1 cellular context compared by ENCODE assay signal in the genomic region with DNA sequence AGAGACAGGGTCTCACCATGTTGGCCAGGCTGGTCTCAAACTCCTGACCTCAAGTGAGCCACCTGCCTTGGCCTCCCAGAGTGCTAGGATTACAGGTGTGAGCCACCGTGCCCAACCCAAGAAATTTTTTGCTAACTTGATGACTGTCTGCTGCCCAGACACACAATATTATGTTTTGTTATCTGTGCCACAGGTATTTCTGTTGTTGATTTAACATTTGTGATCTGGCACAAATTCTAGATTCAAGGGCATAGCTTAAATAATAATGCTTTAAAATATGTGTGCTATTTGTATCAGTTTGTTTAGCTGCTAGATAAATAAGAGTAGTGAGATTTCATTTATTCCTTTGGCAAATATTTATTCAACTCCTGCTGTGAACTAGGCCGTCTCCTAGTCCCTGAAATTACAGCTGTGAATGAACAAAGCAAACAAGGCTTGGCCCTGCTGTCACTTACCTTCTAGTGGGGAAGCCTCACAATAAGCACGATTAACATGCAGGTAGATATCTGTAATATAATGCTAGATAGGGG.
A peak's percentile ranks its signal among the peaks of the same experiment; 100 is the strongest.
TF ChIP-seq lines count a peak whose summit lies in the region.

No MANE protein-coding gene starts in this region.

TF ChIP-seq in HepG2, 621 proteins besides CTCF, POLR2A, EP300 and RAD21 (continues in another document):
- no peak for TF ChIP-seq AHR (CRISPR knock-in tag; IDR thresholded peaks at IDR 0.05)
- TF ChIP-seq CBX5 (CRISPR knock-in tag; IDR thresholded peaks at IDR 0.05; ENCODE audit: borderline replicate concordance), result no peak
- TF ChIP-seq ZNF558 (CRISPR knock-in tag; IDR thresholded peaks at IDR 0.05; ENCODE audit: borderline replicate concordance), result no peak
- TF ChIP-seq DMAP1 (CRISPR knock-in tag; IDR thresholded peaks at IDR 0.05), result no peak
- TF ChIP-seq NFIC (IDR thresholded peaks at IDR 0.05; ENCODE audit: low read length), result peak; percentile 74; the same call in 1 of the 2 replicates
- TF ChIP-seq, protein P1, sequence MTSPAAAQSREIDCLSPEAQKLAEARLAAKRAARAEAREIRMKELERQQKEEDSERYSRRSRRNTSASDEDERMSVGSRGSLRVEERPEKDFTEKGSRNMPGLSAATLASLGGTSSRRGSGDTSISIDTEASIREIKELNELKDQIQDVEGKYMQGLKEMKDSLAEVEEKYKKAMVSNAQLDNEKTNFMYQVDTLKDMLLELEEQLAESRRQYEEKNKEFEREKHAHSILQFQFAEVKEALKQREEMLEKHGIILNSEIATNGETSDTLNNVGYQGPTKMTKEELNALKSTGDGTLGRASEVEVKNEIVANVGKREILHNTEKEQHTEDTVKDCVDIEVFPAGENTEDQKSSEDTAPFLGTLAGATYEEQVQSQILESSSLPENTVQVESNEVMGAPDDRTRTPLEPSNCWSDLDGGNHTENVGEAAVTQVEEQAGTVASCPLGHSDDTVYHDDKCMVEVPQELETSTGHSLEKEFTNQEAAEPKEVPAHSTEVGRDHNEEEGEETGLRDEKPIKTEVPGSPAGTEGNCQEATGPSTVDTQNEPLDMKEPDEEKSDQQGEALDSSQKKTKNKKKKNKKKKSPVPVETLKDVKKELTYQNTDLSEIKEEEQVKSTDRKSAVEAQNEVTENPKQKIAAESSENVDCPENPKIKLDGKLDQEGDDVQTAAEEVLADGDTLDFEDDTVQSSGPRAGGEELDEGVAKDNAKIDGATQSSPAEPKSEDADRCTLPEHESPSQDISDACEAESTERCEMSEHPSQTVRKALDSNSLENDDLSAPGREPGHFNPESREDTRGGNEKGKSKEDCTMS (CRISPR knock-in tag; conservative IDR thresholded peaks at IDR 0.05), result no peak
- TF ChIP-seq, protein P2, sequence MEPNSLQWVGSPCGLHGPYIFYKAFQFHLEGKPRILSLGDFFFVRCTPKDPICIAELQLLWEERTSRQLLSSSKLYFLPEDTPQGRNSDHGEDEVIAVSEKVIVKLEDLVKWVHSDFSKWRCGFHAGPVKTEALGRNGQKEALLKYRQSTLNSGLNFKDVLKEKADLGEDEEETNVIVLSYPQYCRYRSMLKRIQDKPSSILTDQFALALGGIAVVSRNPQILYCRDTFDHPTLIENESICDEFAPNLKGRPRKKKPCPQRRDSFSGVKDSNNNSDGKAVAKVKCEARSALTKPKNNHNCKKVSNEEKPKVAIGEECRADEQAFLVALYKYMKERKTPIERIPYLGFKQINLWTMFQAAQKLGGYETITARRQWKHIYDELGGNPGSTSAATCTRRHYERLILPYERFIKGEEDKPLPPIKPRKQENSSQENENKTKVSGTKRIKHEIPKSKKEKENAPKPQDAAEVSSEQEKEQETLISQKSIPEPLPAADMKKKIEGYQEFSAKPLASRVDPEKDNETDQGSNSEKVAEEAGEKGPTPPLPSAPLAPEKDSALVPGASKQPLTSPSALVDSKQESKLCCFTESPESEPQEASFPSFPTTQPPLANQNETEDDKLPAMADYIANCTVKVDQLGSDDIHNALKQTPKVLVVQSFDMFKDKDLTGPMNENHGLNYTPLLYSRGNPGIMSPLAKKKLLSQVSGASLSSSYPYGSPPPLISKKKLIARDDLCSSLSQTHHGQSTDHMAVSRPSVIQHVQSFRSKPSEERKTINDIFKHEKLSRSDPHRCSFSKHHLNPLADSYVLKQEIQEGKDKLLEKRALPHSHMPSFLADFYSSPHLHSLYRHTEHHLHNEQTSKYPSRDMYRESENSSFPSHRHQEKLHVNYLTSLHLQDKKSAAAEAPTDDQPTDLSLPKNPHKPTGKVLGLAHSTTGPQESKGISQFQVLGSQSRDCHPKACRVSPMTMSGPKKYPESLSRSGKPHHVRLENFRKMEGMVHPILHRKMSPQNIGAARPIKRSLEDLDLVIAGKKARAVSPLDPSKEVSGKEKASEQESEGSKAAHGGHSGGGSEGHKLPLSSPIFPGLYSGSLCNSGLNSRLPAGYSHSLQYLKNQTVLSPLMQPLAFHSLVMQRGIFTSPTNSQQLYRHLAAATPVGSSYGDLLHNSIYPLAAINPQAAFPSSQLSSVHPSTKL (CRISPR knock-in tag; IDR thresholded peaks at IDR 0.05), result peak; percentile 98
- peak; percentile 88 for TF ChIP-seq MIXL1 (CRISPR knock-in tag; IDR thresholded peaks at IDR 0.05)
- TF ChIP-seq KDM6A (CRISPR knock-in tag; IDR thresholded peaks at IDR 0.05; ENCODE audit: low read depth), result peak; percentile 40; the same call in 1 of the 2 replicates
- no peak for TF ChIP-seq YY1 (IDR thresholded peaks at IDR 0.05; ENCODE audit: insufficient read depth, insufficient replicate concordance, low read depth, low read length)
- peak; percentile 79 for TF ChIP-seq HOXA5 (CRISPR knock-in tag; IDR thresholded peaks at IDR 0.05)
- peak; percentile 59; the same call in 1 of the 2 replicates for TF ChIP-seq ZNF792 (CRISPR knock-in tag; IDR thresholded peaks at IDR 0.05)
- TF ChIP-seq ZNF768 (CRISPR knock-in tag; IDR thresholded peaks at IDR 0.05), result no peak
- TF ChIP-seq, protein P3, sequence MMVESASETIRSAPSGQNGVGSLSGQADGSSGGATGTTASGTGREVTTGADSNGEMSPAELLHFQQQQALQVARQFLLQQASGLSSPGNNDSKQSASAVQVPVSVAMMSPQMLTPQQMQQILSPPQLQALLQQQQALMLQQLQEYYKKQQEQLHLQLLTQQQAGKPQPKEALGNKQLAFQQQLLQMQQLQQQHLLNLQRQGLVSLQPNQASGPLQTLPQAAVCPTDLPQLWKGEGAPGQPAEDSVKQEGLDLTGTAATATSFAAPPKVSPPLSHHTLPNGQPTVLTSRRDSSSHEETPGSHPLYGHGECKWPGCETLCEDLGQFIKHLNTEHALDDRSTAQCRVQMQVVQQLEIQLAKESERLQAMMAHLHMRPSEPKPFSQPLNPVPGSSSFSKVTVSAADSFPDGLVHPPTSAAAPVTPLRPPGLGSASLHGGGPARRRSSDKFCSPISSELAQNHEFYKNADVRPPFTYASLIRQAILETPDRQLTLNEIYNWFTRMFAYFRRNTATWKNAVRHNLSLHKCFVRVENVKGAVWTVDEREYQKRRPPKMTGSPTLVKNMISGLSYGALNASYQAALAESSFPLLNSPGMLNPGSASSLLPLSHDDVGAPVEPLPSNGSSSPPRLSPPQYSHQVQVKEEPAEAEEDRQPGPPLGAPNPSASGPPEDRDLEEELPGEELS (CRISPR knock-in tag; IDR thresholded peaks at IDR 0.05), result peak; percentile 84
- TF ChIP-seq FOXK1 (CRISPR knock-in tag; IDR thresholded peaks at IDR 0.05; ENCODE audit: borderline replicate concordance, low read depth), result 0 out of 2 replicates have a peak, but pooled peaks have one; percentile 77
- TF ChIP-seq, protein P4, sequence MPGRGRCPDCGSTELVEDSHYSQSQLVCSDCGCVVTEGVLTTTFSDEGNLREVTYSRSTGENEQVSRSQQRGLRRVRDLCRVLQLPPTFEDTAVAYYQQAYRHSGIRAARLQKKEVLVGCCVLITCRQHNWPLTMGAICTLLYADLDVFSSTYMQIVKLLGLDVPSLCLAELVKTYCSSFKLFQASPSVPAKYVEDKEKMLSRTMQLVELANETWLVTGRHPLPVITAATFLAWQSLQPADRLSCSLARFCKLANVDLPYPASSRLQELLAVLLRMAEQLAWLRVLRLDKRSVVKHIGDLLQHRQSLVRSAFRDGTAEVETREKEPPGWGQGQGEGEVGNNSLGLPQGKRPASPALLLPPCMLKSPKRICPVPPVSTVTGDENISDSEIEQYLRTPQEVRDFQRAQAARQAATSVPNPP (CRISPR knock-in tag; IDR thresholded peaks at IDR 0.05), result peak; percentile 46; the same call in 1 of the 2 replicates
- TF ChIP-seq KMT2B (CRISPR knock-in tag; IDR thresholded peaks at IDR 0.05), result no peak
- TF ChIP-seq TCF7 (IDR thresholded peaks at IDR 0.05; ENCODE audit: low read depth), result peak; percentile 78
- TF ChIP-seq, protein P5, sequence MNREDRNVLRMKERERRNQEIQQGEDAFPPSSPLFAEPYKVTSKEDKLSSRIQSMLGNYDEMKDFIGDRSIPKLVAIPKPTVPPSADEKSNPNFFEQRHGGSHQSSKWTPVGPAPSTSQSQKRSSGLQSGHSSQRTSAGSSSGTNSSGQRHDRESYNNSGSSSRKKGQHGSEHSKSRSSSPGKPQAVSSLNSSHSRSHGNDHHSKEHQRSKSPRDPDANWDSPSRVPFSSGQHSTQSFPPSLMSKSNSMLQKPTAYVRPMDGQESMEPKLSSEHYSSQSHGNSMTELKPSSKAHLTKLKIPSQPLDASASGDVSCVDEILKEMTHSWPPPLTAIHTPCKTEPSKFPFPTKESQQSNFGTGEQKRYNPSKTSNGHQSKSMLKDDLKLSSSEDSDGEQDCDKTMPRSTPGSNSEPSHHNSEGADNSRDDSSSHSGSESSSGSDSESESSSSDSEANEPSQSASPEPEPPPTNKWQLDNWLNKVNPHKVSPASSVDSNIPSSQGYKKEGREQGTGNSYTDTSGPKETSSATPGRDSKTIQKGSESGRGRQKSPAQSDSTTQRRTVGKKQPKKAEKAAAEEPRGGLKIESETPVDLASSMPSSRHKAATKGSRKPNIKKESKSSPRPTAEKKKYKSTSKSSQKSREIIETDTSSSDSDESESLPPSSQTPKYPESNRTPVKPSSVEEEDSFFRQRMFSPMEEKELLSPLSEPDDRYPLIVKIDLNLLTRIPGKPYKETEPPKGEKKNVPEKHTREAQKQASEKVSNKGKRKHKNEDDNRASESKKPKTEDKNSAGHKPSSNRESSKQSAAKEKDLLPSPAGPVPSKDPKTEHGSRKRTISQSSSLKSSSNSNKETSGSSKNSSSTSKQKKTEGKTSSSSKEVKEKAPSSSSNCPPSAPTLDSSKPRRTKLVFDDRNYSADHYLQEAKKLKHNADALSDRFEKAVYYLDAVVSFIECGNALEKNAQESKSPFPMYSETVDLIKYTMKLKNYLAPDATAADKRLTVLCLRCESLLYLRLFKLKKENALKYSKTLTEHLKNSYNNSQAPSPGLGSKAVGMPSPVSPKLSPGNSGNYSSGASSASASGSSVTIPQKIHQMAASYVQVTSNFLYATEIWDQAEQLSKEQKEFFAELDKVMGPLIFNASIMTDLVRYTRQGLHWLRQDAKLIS (CRISPR knock-in tag; IDR thresholded peaks at IDR 0.05), result no peak
- TF ChIP-seq SIX4 (CRISPR knock-in tag; IDR thresholded peaks at IDR 0.05), result peak; percentile 53; the same call in 1 of the 2 replicates
- no peak for TF ChIP-seq ZC3H13 (CRISPR knock-in tag; IDR thresholded peaks at IDR 0.05)
- TF ChIP-seq, protein P6, sequence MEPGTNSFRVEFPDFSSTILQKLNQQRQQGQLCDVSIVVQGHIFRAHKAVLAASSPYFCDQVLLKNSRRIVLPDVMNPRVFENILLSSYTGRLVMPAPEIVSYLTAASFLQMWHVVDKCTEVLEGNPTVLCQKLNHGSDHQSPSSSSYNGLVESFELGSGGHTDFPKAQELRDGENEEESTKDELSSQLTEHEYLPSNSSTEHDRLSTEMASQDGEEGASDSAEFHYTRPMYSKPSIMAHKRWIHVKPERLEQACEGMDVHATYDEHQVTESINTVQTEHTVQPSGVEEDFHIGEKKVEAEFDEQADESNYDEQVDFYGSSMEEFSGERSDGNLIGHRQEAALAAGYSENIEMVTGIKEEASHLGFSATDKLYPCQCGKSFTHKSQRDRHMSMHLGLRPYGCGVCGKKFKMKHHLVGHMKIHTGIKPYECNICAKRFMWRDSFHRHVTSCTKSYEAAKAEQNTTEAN (CRISPR knock-in tag; conservative IDR thresholded peaks at IDR 0.05), result peak; percentile 67; the same call in 1 of the 2 replicates
- TF ChIP-seq FOXA1 (IDR thresholded peaks at IDR 0.05), result peak; percentile 98
- peak; percentile 94 for TF ChIP-seq FOXA1 (CRISPR knock-in tag; IDR thresholded peaks at IDR 0.05)
- TF ChIP-seq MAFF (IDR thresholded peaks at IDR 0.05; ENCODE audit: low read depth, low read length), result peak; percentile 12; the same call in 1 of the 2 replicates
- 0 out of 2 replicates have a peak, but pooled peaks have one; percentile 24 for TF ChIP-seq ARNTL (CRISPR knock-in tag; IDR thresholded peaks at IDR 0.05)
- TF ChIP-seq RXRA (CRISPR knock-in tag; IDR thresholded peaks at IDR 0.05), result peak; percentile 29; the same call in 1 of the 2 replicates
- TF ChIP-seq MLLT10 (CRISPR knock-in tag; IDR thresholded peaks at IDR 0.05), result no peak
- TF ChIP-seq FOXO1 (CRISPR knock-in tag; IDR thresholded peaks at IDR 0.05), result peak; percentile 78
- TF ChIP-seq GATAD2A (CRISPR knock-in tag; IDR thresholded peaks at IDR 0.05), result peak; percentile 91
- TF ChIP-seq, protein P7, sequence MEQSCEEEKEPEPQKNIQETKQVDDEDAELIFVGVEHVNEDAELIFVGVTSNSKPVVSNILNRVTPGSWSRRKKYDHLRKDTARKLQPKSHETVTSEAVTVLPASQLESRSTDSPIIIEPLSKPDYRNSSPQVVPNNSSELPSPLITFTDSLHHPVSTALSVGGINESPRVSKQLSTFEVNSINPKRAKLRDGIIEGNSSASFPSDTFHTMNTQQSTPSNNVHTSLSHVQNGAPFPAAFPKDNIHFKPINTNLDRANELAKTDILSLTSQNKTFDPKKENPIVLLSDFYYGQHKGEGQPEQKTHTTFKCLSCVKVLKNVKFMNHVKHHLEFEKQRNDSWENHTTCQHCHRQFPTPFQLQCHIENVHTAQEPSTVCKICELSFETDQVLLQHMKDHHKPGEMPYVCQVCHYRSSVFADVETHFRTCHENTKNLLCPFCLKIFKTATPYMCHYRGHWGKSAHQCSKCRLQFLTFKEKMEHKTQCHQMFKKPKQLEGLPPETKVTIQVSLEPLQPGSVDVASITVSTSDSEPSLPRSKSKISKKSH (CRISPR knock-in tag; IDR thresholded peaks at IDR 0.05; ENCODE audit: borderline replicate concordance), result no peak
- no peak for TF ChIP-seq NR3C1 (CRISPR knock-in tag; IDR thresholded peaks at IDR 0.05)
- TF ChIP-seq, protein P8, sequence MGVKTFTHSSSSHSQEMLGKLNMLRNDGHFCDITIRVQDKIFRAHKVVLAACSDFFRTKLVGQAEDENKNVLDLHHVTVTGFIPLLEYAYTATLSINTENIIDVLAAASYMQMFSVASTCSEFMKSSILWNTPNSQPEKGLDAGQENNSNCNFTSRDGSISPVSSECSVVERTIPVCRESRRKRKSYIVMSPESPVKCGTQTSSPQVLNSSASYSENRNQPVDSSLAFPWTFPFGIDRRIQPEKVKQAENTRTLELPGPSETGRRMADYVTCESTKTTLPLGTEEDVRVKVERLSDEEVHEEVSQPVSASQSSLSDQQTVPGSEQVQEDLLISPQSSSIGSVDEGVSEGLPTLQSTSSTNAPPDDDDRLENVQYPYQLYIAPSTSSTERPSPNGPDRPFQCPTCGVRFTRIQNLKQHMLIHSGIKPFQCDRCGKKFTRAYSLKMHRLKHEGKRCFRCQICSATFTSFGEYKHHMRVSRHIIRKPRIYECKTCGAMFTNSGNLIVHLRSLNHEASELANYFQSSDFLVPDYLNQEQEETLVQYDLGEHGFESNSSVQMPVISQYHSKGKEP (CRISPR knock-in tag; IDR thresholded peaks at IDR 0.05), result no peak
- TF ChIP-seq, protein P9, sequence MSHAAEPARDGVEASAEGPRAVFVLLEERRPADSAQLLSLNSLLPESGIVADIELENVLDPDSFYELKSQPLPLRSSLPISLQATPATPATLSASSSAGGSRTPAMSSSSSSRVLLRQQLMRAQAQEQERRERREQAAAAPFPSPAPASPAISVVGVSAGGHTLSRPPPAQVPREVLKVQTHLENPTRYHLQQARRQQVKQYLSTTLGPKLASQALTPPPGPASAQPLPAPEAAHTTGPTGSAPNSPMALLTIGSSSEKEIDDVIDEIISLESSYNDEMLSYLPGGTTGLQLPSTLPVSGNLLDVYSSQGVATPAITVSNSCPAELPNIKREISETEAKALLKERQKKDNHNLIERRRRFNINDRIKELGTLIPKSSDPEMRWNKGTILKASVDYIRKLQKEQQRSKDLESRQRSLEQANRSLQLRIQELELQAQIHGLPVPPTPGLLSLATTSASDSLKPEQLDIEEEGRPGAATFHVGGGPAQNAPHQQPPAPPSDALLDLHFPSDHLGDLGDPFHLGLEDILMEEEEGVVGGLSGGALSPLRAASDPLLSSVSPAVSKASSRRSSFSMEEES (CRISPR knock-in tag; IDR thresholded peaks at IDR 0.05), result peak; percentile 30; the same call in 1 of the 2 replicates
- peak; percentile 74; the same call in 1 of the 2 replicates for TF ChIP-seq SIX1 (CRISPR knock-in tag; IDR thresholded peaks at IDR 0.05; ENCODE audit: borderline replicate concordance)
- peak; percentile 32; the same call in 1 of the 2 replicates for TF ChIP-seq ONECUT2 (CRISPR knock-in tag; IDR thresholded peaks at IDR 0.05)
